Comparison of ENCODE assay signal across 12 cellular contexts in the genomic region with DNA sequence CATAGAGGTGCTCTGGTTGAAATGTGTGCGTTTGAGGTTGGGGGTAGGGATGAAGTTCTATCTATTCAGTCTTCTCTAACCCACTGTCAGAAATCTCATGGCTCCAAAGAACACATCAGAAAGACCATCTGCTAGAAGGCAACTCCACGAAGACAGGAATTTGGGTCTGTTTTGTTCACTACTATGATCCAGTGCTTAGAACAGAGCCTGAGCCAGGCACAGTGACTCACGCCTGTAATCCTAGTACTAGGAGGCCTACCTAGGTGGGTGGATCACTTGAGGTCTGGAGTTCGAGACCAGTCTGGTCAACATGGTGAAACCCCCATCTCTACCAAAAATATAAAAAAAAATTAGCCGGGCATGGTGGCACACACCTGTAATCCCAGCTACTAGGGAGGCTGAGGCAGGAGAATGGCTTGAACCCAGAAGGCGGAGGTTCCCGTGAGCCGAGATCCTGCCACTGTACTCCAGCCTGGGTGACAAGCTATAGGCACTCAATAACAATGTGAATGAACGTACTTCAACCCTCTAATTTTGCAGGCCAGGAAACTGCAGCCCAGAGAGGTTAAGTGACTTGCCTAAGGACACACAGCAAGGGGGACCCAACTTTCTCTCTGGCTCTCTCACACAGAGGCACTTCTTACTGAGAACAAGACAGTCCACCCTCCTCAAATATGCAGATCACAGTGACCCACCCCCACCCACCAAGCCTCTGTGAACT. TPM values are rescaled to one million over a fixed set of nuclear protein-coding genes. Genes with fewer than 3 reads are reported as not detected.
DNase-seq lines count a peak whose midpoint lies in the region; ATAC-seq and TF ChIP-seq lines count a peak whose summit lies in the region.
"Had no signal": no experiment of that assay in that cellular context is flagged by ENCODE, and none has a peak within 500 bp of the region (broad histone marks: within the 10 kb centered on the region; RNA-seq: fewer than 3 reads in every experiment).

No MANE protein-coding gene starts in this region.

- no peak overlapping the region for H3K4me3 ChIP-seq in CD4-positive, CD25-positive, alpha-beta regulatory T cell (ENCODE audit: low read depth, low read length)
- no peak overlapping the region for H3K4me3 ChIP-seq in fibroblast of the aortic adventitia (ENCODE audit: low read depth, low read length)
- H3K4me3 ChIP-seq in body of pancreas: no peak overlapping the region

- H3K4me3 Mint-ChIP-seq in CD4-positive, CD25-positive, alpha-beta regulatory T cell: peak overlapping the region; percentile 41 to 80 (median 62)
- H3K4me3 Mint-ChIP-seq in osteocyte (ENCODE audit: unreplicated experiment): peak overlapping the region; percentile 47
- H3K4me3 Mint-ChIP-seq: activated naive CD4-positive, alpha-beta T cell treated with anti-CD3 and anti-CD28 coated beads, Interleukin-2, amount 50 U/mL, for 24 hours had no signal

- H3K4me1 Mint-ChIP-seq in CD4-positive, CD25-positive, alpha-beta regulatory T cell: peaks cover 2 to 11% (median 9%) of the 10 kb centered on the region in 4 donors
- H3K4me1 Mint-ChIP-seq in osteocyte (ENCODE audit: unreplicated experiment): peaks cover 50% of the 10 kb centered on the region

- no peak overlapping the region for H3K27ac ChIP-seq in CD4-positive, CD25-positive, alpha-beta regulatory T cell (ENCODE audit: insufficient read depth, low read length, poor library complexity, severe bottlenecking)
- H3K27ac ChIP-seq in RWPE1 (peak overlapping the region; percentile 86), body of pancreas (peak overlapping the region in 2 of 4 donors; percentile 87 to 89)

- no peaks in the 10 kb centered on the region for H3K36me3 ChIP-seq in CD4-positive, CD25-positive, alpha-beta regulatory T cell (ENCODE audit: control insufficient read depth, insufficient read depth, low read length)
- H3K36me3 ChIP-seq in body of pancreas (replicated peaks in 1 of 2; ENCODE audit: insufficient read depth in 1 of 2, low read depth in 2 of 2): no peaks in the 10 kb centered on the region

- DNase-seq in CD4-positive, CD25-positive, alpha-beta regulatory T cell: no peak
- DNase-seq in RWPE1 (ENCODE audit: low spot score) (no peak), fibroblast of the aortic adventitia (ENCODE audit: low read depth) (peak; percentile 38), osteocyte (ENCODE audit: extremely low spot score, unreplicated experiment) (no peak), left colon (no peak), body of pancreas (no peak)
- DNase-seq: activated CD4-positive, CD25-positive, alpha-beta regulatory T cell; NCI-H1092 had no signal

- H3K27me3 Mint-ChIP-seq in CD4-positive, CD25-positive, alpha-beta regulatory T cell: peaks cover 15% of the 10 kb centered on the region
- H3K27me3 Mint-ChIP-seq in osteocyte (ENCODE audit: unreplicated experiment): no peaks in the 10 kb centered on the region
- H3K27me3 Mint-ChIP-seq: activated naive CD4-positive, alpha-beta T cell treated with anti-CD3 and anti-CD28 coated beads, Interleukin-2, amount 50 U/mL, for 24 hours had no signal

- CTCF ChIA-PET in RWPE1 (lab: Yijun Ruan, JAX): interaction anchor here (0.7 to 3.0 kb wide), 3 partner anchors 9 to 85 kb away, joined by 3 to 13 read pairs (median 4); no protein-coding TSS in a partner anchor

- TF ChIP-seq POLR2A in body of pancreas (IDR thresholded peaks at IDR 0.05): no peak

- no peaks in the 10 kb centered on the region for H3K9me3 ChIP-seq in CD4-positive, CD25-positive, alpha-beta regulatory T cell (ENCODE audit: control insufficient read depth in 2 of 2, low read length in 2 of 2)
- no peaks in the 10 kb centered on the region for H3K9me3 ChIP-seq in body of pancreas

- H3K36me3 Mint-ChIP-seq in CD4-positive, CD25-positive, alpha-beta regulatory T cell: no peaks in the 10 kb centered on the region
- peaks cover 10% of the 10 kb centered on the region for H3K36me3 Mint-ChIP-seq in osteocyte (ENCODE audit: unreplicated experiment)

- POLR2A ChIA-PET in RWPE1 (lab: Yijun Ruan, JAX; ENCODE audit: low non-redundant PET): no interaction called here

- no peak for TF ChIP-seq CTCF in RWPE1 (conservative IDR thresholded peaks at IDR 0.05; ENCODE audit: low read depth)
- no peak for TF ChIP-seq CTCF in fibroblast of the aortic adventitia (IDR thresholded peaks at IDR 0.05; ENCODE audit: insufficient read depth, low read length)
- TF ChIP-seq CTCF in osteocyte (IDR thresholded peaks at IDR 0.05): no peak
- TF ChIP-seq CTCF in body of pancreas (IDR thresholded peaks at IDR 0.05): no peak

- no peak overlapping the region for H3K27ac Mint-ChIP-seq in CD4-positive, CD25-positive, alpha-beta regulatory T cell
- H3K27ac Mint-ChIP-seq in osteocyte (ENCODE audit: unreplicated experiment): no peak overlapping the region

- no peaks in the 10 kb centered on the region for H3K27me3 ChIP-seq in CD4-positive, CD25-positive, alpha-beta regulatory T cell (ENCODE audit: control insufficient read depth, insufficient read depth, low read length)
- H3K27me3 ChIP-seq in body of pancreas: no peaks in the 10 kb centered on the region

- H3K4me1 ChIP-seq in CD4-positive, CD25-positive, alpha-beta regulatory T cell (ENCODE audit: control insufficient read depth, insufficient read depth, low read length, poor library complexity, severe bottlenecking): peaks cover 27% of the 10 kb centered on the region
- peaks cover 66% of the 10 kb centered on the region for H3K4me1 ChIP-seq in body of pancreas

- ATAC-seq in CD4-positive, CD25-positive, alpha-beta regulatory T cell (ENCODE audit: low read depth in 2 of 2): no peak
- ATAC-seq in left colon (no peak), HG03108 (IDR thresholded peaks at IDR 0.05; ENCODE audit: unreplicated experiment) (no peak), HG02610 (IDR thresholded peaks at IDR 0.05; ENCODE audit: unreplicated experiment) (no peak), body of pancreas (no peak)
- ATAC-seq: esophagus mucosa had no signal

- intact Hi-C loops in left colon (cut with DNase I, micrococcal nuclease): no loop called here
- intact Hi-C loops in body of pancreas (cut with DNase I): no loop called here

- H3K9me3 Mint-ChIP-seq in CD4-positive, CD25-positive, alpha-beta regulatory T cell: no peaks in the 10 kb centered on the region
- H3K9me3 Mint-ChIP-seq in osteocyte (ENCODE audit: unreplicated experiment): no peaks in the 10 kb centered on the region
- H3K9me3 Mint-ChIP-seq: activated naive CD4-positive, alpha-beta T cell treated with anti-CD3 and anti-CD28 coated beads, Interleukin-2, amount 50 U/mL, for 24 hours had no signal

- 69 to 87% methylated on average over 8 to 9 of the region's 9 CpGs for WGBS in body of pancreas, 2 donors

RNA-seq across cellular contexts. Expression of a gene that starts 2.2 kb away (rescaled TPM):
- 0.44 TPM for total RNA-seq in CD4-positive, CD25-positive, alpha-beta regulatory T cell
- polyA plus RNA-seq in CD4-positive, CD25-positive, alpha-beta regulatory T cell: under 1 TPM in 1 of 4 donors, not detected in 3; 0.24 TPM
- total RNA-seq in fibroblast of the aortic adventitia (ENCODE audit: low replicate concordance) (5.6 and 8.0 TPM in 2 replicates), osteocyte (28.1 and 32.6 TPM in 2 replicates), left colon (10 to 100 TPM; 28.4 to 30.6 TPM), body of pancreas (10 to 100 TPM in 1 of 2 donors, 1 to 10 TPM in 1; 9.1 to 16.2 TPM)

RNA-seq across cellular contexts. Expression of a gene that starts 3.2 kb away (rescaled TPM):
- 35.2 TPM for total RNA-seq in CD4-positive, CD25-positive, alpha-beta regulatory T cell
- polyA plus RNA-seq in CD4-positive, CD25-positive, alpha-beta regulatory T cell: 10 to 100 TPM; 42.7 to 54.6 (median 52.9) TPM
- total RNA-seq in fibroblast of the aortic adventitia (ENCODE audit: low replicate concordance) (8.0 and 11.4 TPM in 2 replicates), osteocyte (12.6 and 23.3 TPM in 2 replicates), left colon (10 to 100 TPM; 30.1 to 38.9 TPM), body of pancreas (100 to 1,000 TPM in 1 of 2 donors, 10 to 100 TPM in 1; 63.8 to 123 TPM)

RNA-seq across cellular contexts. Expression of a gene that starts 12.4 kb away (rescaled TPM):
- total RNA-seq in CD4-positive, CD25-positive, alpha-beta regulatory T cell: 44.1 TPM
- polyA plus RNA-seq in CD4-positive, CD25-positive, alpha-beta regulatory T cell: 10 to 100 TPM; 13.6 to 19.2 (median 16.8) TPM
- 0.09 TPM in 1 of 2 replicates, not detected in the other for total RNA-seq in fibroblast of the aortic adventitia (ENCODE audit: low replicate concordance)
- total RNA-seq in osteocyte: 2.4 and 3.3 TPM in 2 replicates
- 100 to 1,000 TPM; 447 to 529 TPM for total RNA-seq in left colon
- 100 to 1,000 TPM; 113 to 251 TPM for total RNA-seq in body of pancreas

RNA-seq across cellular contexts. Expression of a gene that starts 56.7 kb away (rescaled TPM):
- 94.7 TPM for total RNA-seq in CD4-positive, CD25-positive, alpha-beta regulatory T cell
- polyA plus RNA-seq in CD4-positive, CD25-positive, alpha-beta regulatory T cell: 1 to 10 TPM; 4.0 to 8.4 (median 6.2) TPM
- total RNA-seq in fibroblast of the aortic adventitia (ENCODE audit: low replicate concordance) (29.7 and 80.4 TPM in 2 replicates), osteocyte (71.2 and 78.4 TPM in 2 replicates), left colon (100 to 1,000 TPM in 1 of 2 donors, 10 to 100 TPM in 1; 99.9 to 123 TPM), body of pancreas (100 to 1,000 TPM in 1 of 2 donors, 10 to 100 TPM in 1; 27.2 to 145 TPM)

Comparison
In these comparisons a context has a peak if more than half of its experiments do, and no peak if none do; other contexts are left out.
1. RNA of a gene that starts 12.4 kb away (total RNA-seq): 447 to 529 TPM in left colon, 113 to 251 TPM in body of pancreas and 44.1 TPM in CD4-positive, CD25-positive, alpha-beta regulatory T cell (single experiment); 2.4 to 3.3 TPM in osteocyte and 0.09 TPM in fibroblast of the aortic adventitia; every median in the first group is over 10 times any median in the second.